ENCODE assay signal across 9 cellular contexts in the genomic region with DNA sequence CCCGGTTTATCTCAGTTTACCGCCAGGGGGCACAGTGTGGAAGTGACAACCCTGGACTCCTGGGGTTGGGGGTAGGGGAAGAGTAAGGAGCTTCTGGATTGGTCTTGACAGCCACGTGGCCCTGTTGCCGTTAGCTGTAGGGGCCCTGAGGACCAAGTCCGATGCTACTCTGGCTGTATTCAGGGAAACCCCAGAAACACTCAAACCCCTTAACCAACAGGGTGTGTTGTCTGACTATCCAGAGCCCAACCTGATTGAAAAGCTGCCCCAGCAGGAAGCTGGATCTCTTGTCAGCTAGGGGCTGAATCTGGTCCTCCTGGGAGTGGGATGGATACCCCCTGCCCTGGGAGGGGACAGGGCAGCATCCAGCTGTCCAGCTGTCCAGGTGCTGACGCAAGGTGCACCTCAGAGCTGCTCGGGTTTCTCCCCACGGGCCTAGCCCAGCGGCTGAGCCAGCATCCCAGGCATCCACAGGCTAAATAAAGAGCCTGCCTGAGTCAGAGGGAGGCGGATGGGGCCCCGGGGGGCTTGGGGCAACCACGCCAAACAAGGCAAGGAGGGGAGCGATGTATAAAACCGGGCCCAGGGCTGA. TPM values are rescaled to one million over a fixed set of nuclear protein-coding genes. Genes with fewer than 3 reads are reported as not detected.
DNase-seq lines count a peak whose midpoint lies in the region; ATAC-seq and TF ChIP-seq lines count a peak whose summit lies in the region.
"Had no signal": no experiment of that assay in that cellular context is flagged by ENCODE, and none has a peak within 500 bp of the region (broad histone marks: within the 10 kb centered on the region; RNA-seq: fewer than 3 reads in every experiment).

No MANE protein-coding gene starts in this region.

- no peak overlapping the region for H3K4me3 ChIP-seq in tibial nerve

- no peaks in the 10 kb centered on the region for H3K36me3 Mint-ChIP-seq in nephron (ENCODE audit: low read depth)

- H3K4me1 ChIP-seq in tibial nerve: peaks cover 0 to 38% (median 17%) of the 10 kb centered on the region in 4 donors

- DNase-seq in COLO668 (lab: John Stamatoyannopoulos, UW; ENCODE audit: unreplicated experiment): peak; percentile 44
- peak; percentile 53 for DNase-seq in H4 (ENCODE audit: low spot score)
- DNase-seq in NCI-H69 (lab: John Stamatoyannopoulos, UW): peak; percentile 76
- peak; percentile 45 to 53 for DNase-seq in activated CD4-positive, alpha-beta T cell treated with anti-CD3 and anti-CD28 coated beads, Interleukin-2, amount 50 U/mL, for 4 hours
- peak; percentile 89 for DNase-seq in epidermal melanocyte (ENCODE audit: insufficient read length, low spot score)
- peak in 1 of 2 donors; percentile 59 for DNase-seq in tibial nerve (ENCODE audit: low spot score in 2 of 2)
- DNase-seq: activated B cell treated with CpG ODN at 0.5 μM for 24 hours had no signal

- no peaks in the 10 kb centered on the region for H3K9me3 Mint-ChIP-seq in nephron
- H3K9me3 Mint-ChIP-seq: activated B cell treated with CpG ODN at 0.5 μM for 24 hours had no signal

- no peaks in the 10 kb centered on the region for H3K9me3 ChIP-seq in tibial nerve

- no peak for TF ChIP-seq EP300 in tibial nerve (IDR thresholded peaks at IDR 0.05)

- no peak overlapping the region for H3K27ac Mint-ChIP-seq in nephron
- H3K27ac Mint-ChIP-seq: activated B cell treated with CpG ODN at 0.5 μM for 24 hours had no signal

- H3K36me3 ChIP-seq in tibial nerve: no peaks in the 10 kb centered on the region

- H3K4me1 Mint-ChIP-seq in nephron: peaks cover 26% of the 10 kb centered on the region

- WGBS in tibial nerve, 2 donors: 21 to 26% methylated on average over 11 to 13 of the region's 14 CpGs

- no peak overlapping the region for H3K27ac ChIP-seq in tibial nerve

- ATAC-seq in GM18511 (IDR thresholded peaks at IDR 0.05; ENCODE audit: unreplicated experiment): no peak

- peak overlapping the region in 2 of 3 experiments; percentile 39 to 62 for H3K4me3 Mint-ChIP-seq in nephron

- H3K27me3 ChIP-seq in tibial nerve: peaks cover 0 to 44% of the 10 kb centered on the region in 2 donors

- no peak for TF ChIP-seq POLR2A in tibial nerve (IDR thresholded peaks at IDR 0.05)

- peak in 2 of 3 experiments; percentile 19 to 57 for TF ChIP-seq CTCF in nephron (IDR thresholded peaks at IDR 0.05; ENCODE audit: unreplicated experiment in 3 of 3)
- TF ChIP-seq CTCF in tibial nerve (IDR thresholded peaks at IDR 0.05): peak in 4 of 5 experiments; percentile 25 to 66 (median 58)

- peaks cover 62% of the 10 kb centered on the region for H3K27me3 Mint-ChIP-seq in nephron (ENCODE audit: low read depth)

RNA-seq across cellular contexts. Expression of gene GMPPA, which starts 3.1 kb away (rescaled TPM):
- total RNA-seq in H4 (2014; rRNA removed; shearing (Covaris generic)): 74.0 TPM in 2 replicates
- total RNA-seq in tibial nerve: 10 to 100 TPM; 18.8 to 29.7 (median 27.8) TPM

RNA-seq across cellular contexts. Expression of gene ASIC4, which starts 18.7 kb away (rescaled TPM):
- not detected in 2 replicates for total RNA-seq in H4 (2014; rRNA removed; shearing (Covaris generic))
- total RNA-seq in tibial nerve: 1 to 10 TPM in 1 of 4 donors, under 1 TPM in 1, not detected in 2; 0.42 to 3.0 TPM
- total RNA-seq: activated B cell treated with CpG ODN at 0.5 μM for 24 hours had no signal

RNA-seq across cellular contexts. Expression of gene CHPF, which starts 48.0 kb away (rescaled TPM):
- 53.9 and 85.6 TPM in 2 replicates for total RNA-seq in H4 (2014; rRNA removed; shearing (Covaris generic))
- 10 to 100 TPM; 51.3 to 91.2 (median 62.9) TPM for total RNA-seq in tibial nerve

RNA-seq across cellular contexts. Expression of gene TMEM198, which starts 48.2 kb away (rescaled TPM):
- total RNA-seq in H4 (2014; rRNA removed; shearing (Covaris generic)): 0.86 and 1.9 TPM in 2 replicates
- 1 to 10 TPM; 1.6 to 2.4 (median 1.9) TPM for total RNA-seq in tibial nerve
